Comparison of ENCODE assay signal across 21 cellular contexts in genomic region chr19:30646806-30647205, GRCh38.
A peak's percentile ranks its signal among the peaks of the same experiment; 100 is the strongest.
DNase-seq lines count a peak whose midpoint lies in the region; TF ChIP-seq lines count a peak whose summit lies in the region.
"Had no signal": no experiment of that assay in that cellular context is flagged by ENCODE, and none has a peak within 500 bp of the region (broad histone marks: within the 10 kb centered on the region; RNA-seq: fewer than 3 reads in every experiment).

No MANE protein-coding gene starts in this region.

- H3K4me3 ChIP-seq in retinal pigment epithelial cell (ENCODE audit: low read length): no peak overlapping the region
- H3K4me3 ChIP-seq in tibial nerve: no peak overlapping the region
- H3K4me3 ChIP-seq: BLaER1, GM12878 had no signal

- no peaks in the 10 kb centered on the region for H3K36me3 ChIP-seq in tibial nerve
- H3K36me3 ChIP-seq: BE2C, BLaER1 had no signal

- intact Hi-C loops in activated naive CD4-positive, alpha-beta T cell treated with anti-CD3 and anti-CD28 coated beads for 36 hours (cut with micrococcal nuclease): no loop called here

- no peak overlapping the region for H3K4me3 Mint-ChIP-seq in activated naive CD4-positive, alpha-beta T cell treated with anti-CD3 and anti-CD28 coated beads for 36 hours
- H3K4me3 Mint-ChIP-seq: CD14-positive monocyte; CD4-positive, alpha-beta memory T cell; CD8-positive, alpha-beta memory T cell had no signal

- H3K36me3 Mint-ChIP-seq in activated naive CD4-positive, alpha-beta T cell treated with anti-CD3 and anti-CD28 coated beads for 36 hours (ENCODE audit: low read depth): no peaks in the 10 kb centered on the region
- H3K36me3 Mint-ChIP-seq: CD14-positive monocyte; CD4-positive, alpha-beta memory T cell; CD4-positive, CD25-positive, alpha-beta regulatory T cell; CD8-positive, alpha-beta memory T cell had no signal

- peaks cover 0 to 13% of the 10 kb centered on the region in 2 donors for H3K27me3 ChIP-seq in tibial nerve
- H3K27me3 ChIP-seq: BE2C, BLaER1 had no signal

- no peak for TF ChIP-seq EP300 in tibial nerve (IDR thresholded peaks at IDR 0.05)

- H3K4me1 Mint-ChIP-seq in activated naive CD4-positive, alpha-beta T cell treated with anti-CD3 and anti-CD28 coated beads for 36 hours (ENCODE audit: low read depth): no peaks in the 10 kb centered on the region
- H3K4me1 Mint-ChIP-seq: CD14-positive monocyte; CD4-positive, alpha-beta memory T cell; CD4-positive, CD25-positive, alpha-beta regulatory T cell; CD8-positive, alpha-beta memory T cell had no signal

- CTCF ChIA-PET in activated naive CD4-positive, alpha-beta T cell treated with anti-CD3 and anti-CD28 coated beads for 36 hours (lab: Charles Lee): no interaction called here

- TF ChIP-seq CTCF in retinal pigment epithelial cell (conservative IDR thresholded peaks at IDR 0.05; ENCODE audit: low read depth, low read length) (no peak), tibial nerve (IDR thresholded peaks at IDR 0.05) (no peak)

- no peaks in the 10 kb centered on the region for H3K9me3 Mint-ChIP-seq in activated naive CD4-positive, alpha-beta T cell treated with anti-CD3 and anti-CD28 coated beads for 36 hours
- H3K9me3 Mint-ChIP-seq: CD4-positive, CD25-positive, alpha-beta regulatory T cell; CD8-positive, alpha-beta memory T cell had no signal

- 46 to 47% methylated on average over 6 of the region's 6 CpGs for WGBS in tibial nerve, 2 donors

- H3K9me3 ChIP-seq in tibial nerve: no peaks in the 10 kb centered on the region
- H3K9me3 ChIP-seq: BE2C, BLaER1, Caco-2 had no signal

- peaks cover 32% of the 10 kb centered on the region for H3K27me3 Mint-ChIP-seq in activated naive CD4-positive, alpha-beta T cell treated with anti-CD3 and anti-CD28 coated beads for 36 hours (ENCODE audit: low read depth)

- peak; percentile 52 for DNase-seq in Daoy (ENCODE audit: low read depth)
- no peak for DNase-seq in caudate nucleus (lab: John Stamatoyannopoulos, UW)
- peak; percentile 34 for DNase-seq in retinal pigment epithelial cell (ENCODE audit: low read depth)
- no peak for DNase-seq in tibial nerve (ENCODE audit: low spot score in 2 of 2)
- no peak for DNase-seq in activated naive CD4-positive, alpha-beta T cell treated with anti-CD3 and anti-CD28 coated beads for 36 hours
- DNase-seq in NCI-H446 treated with DMSO at 0.1 percent for 48 hours (lab: John Stamatoyannopoulos, UW): no peak
- DNase-seq: 8988T; ACHN; BE2C; C1 segment of cervical spinal cord; Caco-2; Calu3; CD4-positive, alpha-beta memory T cell; CD4-positive, CD25-positive, alpha-beta regulatory T cell; CD8-positive, alpha-beta memory T cell; DMS79 treated with DMSO at 0.1 percent for 48 hours; EL; GDM1 had no signal

- TF ChIP-seq POLR2A in tibial nerve (IDR thresholded peaks at IDR 0.05): no peak

- peak overlapping the region; percentile 1 for H3K27ac ChIP-seq in caudate nucleus (ENCODE audit: low read depth, low read length)
- peak overlapping the region in 1 of 4 donors; percentile 35 for H3K27ac ChIP-seq in tibial nerve
- H3K27ac ChIP-seq: BLaER1 had no signal

- H3K27ac Mint-ChIP-seq in activated naive CD4-positive, alpha-beta T cell treated with anti-CD3 and anti-CD28 coated beads for 36 hours: no peak overlapping the region
- H3K27ac Mint-ChIP-seq: CD14-positive monocyte; CD4-positive, alpha-beta memory T cell; CD4-positive, CD25-positive, alpha-beta regulatory T cell; CD8-positive, alpha-beta memory T cell had no signal

- peaks cover 0 to 50% (median 12%) of the 10 kb centered on the region in 4 donors for H3K4me1 ChIP-seq in tibial nerve
- H3K4me1 ChIP-seq: BE2C, BLaER1, Caco-2 had no signal

Comparison
In these comparisons a context has a peak if more than half of its experiments do, and no peak if none do; other contexts are left out.
1. DNase-seq: peak in Daoy (single experiment) and retinal pigment epithelial cell (single experiment); none in caudate nucleus (0 of 61), tibial nerve (0 of 2), activated naive CD4-positive, alpha-beta T cell treated with anti-CD3 and anti-CD28 coated beads for 36 hours (single experiment) and NCI-H446 treated with DMSO at 0.1 percent for 48 hours (single experiment).